In the genomic region with DNA sequence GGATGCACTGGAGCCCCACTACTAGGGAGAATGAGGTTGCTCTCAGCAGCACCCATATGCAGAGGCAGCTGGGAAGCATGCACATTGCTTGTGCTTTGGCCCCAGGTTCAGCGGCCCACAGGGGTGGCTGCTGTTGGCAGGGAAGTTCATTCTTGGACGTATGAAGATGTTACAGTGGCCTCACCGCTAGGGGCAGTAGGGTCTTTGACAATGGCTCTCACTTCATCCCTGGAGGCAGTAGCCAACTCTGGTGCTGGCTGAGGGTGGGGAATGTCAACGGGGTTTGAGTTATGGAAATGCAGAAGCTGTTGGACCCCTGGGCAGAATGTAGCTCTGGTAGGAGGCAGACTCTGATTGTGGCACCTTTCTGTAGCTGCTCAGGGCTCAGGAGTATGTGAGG, we compare ENCODE assay signal across 16 cellular contexts.
DNase-seq lines count a peak whose midpoint lies in the region; ATAC-seq, FAIRE-seq and TF ChIP-seq lines count a peak whose summit lies in the region.
"Had no signal": no experiment of that assay in that cellular context is flagged by ENCODE, and none has a peak within 500 bp of the region (broad histone marks: within the 10 kb centered on the region; RNA-seq: fewer than 3 reads in every experiment).

No MANE protein-coding gene starts in this region.

- H3K27me3 ChIP-seq in H9 (ENCODE audit: insufficient read depth, low read length) (no peaks in the 10 kb centered on the region), OCI-LY1 (ENCODE audit: insufficient read depth, low read length) (no peaks in the 10 kb centered on the region), H1 (replicated peaks in 1 of 4; ENCODE audit: control insufficient read depth in 3 of 4, extremely low read depth in 1 of 4, insufficient read depth in 3 of 4, low read length in 3 of 4) (no peaks in the 10 kb centered on the region), osteoblast (ENCODE audit: insufficient read depth, low read length) (no peaks in the 10 kb centered on the region)
- no peaks in the 10 kb centered on the region for H3K27me3 ChIP-seq in effector memory CD4-positive, alpha-beta T cell (replicated peaks; ENCODE audit: control insufficient read depth, insufficient read depth, low read length, poor library complexity, severe bottlenecking)
- H3K27me3 ChIP-seq: BE2C had no signal

- H2BK20ac ChIP-seq in H9 (ENCODE audit: low read depth, low read length, poor library complexity, severe bottlenecking) (no peak overlapping the region), H1 (ENCODE audit: low read length) (no peak overlapping the region)

- H3K18ac ChIP-seq in H9 (ENCODE audit: insufficient read length, low read depth, low read length) (no peak overlapping the region), H1 (ENCODE audit: extremely low read depth, low read length) (no peak overlapping the region)

- no peak overlapping the region for H4K5ac ChIP-seq in H9 (ENCODE audit: insufficient read length, low read depth, low read length)
- no peak overlapping the region for H4K5ac ChIP-seq in H1 (ENCODE audit: insufficient read length, low read depth, low read length)

- H2AFZ ChIP-seq in H9 (ENCODE audit: low read length) (no peak overlapping the region), OCI-LY1 (ENCODE audit: low read length) (no peak overlapping the region), H1 (ENCODE audit: low read length) (no peak overlapping the region), osteoblast (ENCODE audit: low read length) (no peak overlapping the region)

- H3K56ac ChIP-seq in H9 (ENCODE audit: insufficient read length, low read depth, low read length) (no peak overlapping the region), H1 (replicated peaks; ENCODE audit: insufficient read length, low read depth, low read length) (no peak overlapping the region)

- no peaks in the 10 kb centered on the region for H3K9me2 ChIP-seq in OCI-LY1 (ENCODE audit: low read depth, low read length)

- H3K27ac Mint-ChIP-seq in H9 = no peak overlapping the region
- H3K27ac Mint-ChIP-seq: CD4-positive, alpha-beta T cell had no signal

- H3K9me3 Mint-ChIP-seq in H9 = no peaks in the 10 kb centered on the region; a peak in 1 of 5 replicates

- H3K36me3 Mint-ChIP-seq in H9 (ENCODE audit: insufficient read depth in 1 of 3, low read depth in 3 of 3) = peaks cover 0 to 3% (median 0%) of the 10 kb centered on the region in 3 experiments; a peak in 2 of 7 replicates

- no peak overlapping the region for H3K4me3 Mint-ChIP-seq in H9
- H3K4me3 Mint-ChIP-seq: CD4-positive, alpha-beta T cell had no signal

- no peaks in the 10 kb centered on the region for H3K4me1 Mint-ChIP-seq in H9

- H2AK5ac ChIP-seq in H9 (ENCODE audit: insufficient read length, low read length) (no peak overlapping the region), H1 (ENCODE audit: low read depth, low read length) (no peak overlapping the region)

- H3K27ac ChIP-seq in H9 (ENCODE audit: insufficient read length, low read depth, low read length) = no peak overlapping the region
- H3K27ac ChIP-seq in OCI-LY1 (ENCODE audit: low read depth, low read length, poor library complexity, severe bottlenecking) = no peak overlapping the region
- no peak overlapping the region for H3K27ac ChIP-seq in H1 (ENCODE audit: low read depth, low read length)
- no peak overlapping the region for H3K27ac ChIP-seq in osteoblast (ENCODE audit: low read depth, low read length)
- no peak overlapping the region for H3K27ac ChIP-seq in effector memory CD4-positive, alpha-beta T cell (ENCODE audit: insufficient read depth, low read length, poor library complexity, severe bottlenecking)

- H3K9ac ChIP-seq in H9 (ENCODE audit: extremely low read depth, insufficient read length, low read length) (no peak overlapping the region), OCI-LY1 (ENCODE audit: low read length) (no peak overlapping the region), H1 (replicated peaks in 1 of 4; ENCODE audit: extremely low read depth in 1 of 4, low read depth in 3 of 4, low read length in 3 of 4) (no peak overlapping the region)

- no peaks in the 10 kb centered on the region for H3K79me1 ChIP-seq in H9 (ENCODE audit: insufficient read depth, low read depth, low read length, poor library complexity, severe bottlenecking)
- H3K79me1 ChIP-seq in H1 (ENCODE audit: low read depth, low read length) = no peaks in the 10 kb centered on the region

- DNase-seq in H9 = peak; percentile 58
- no peak for DNase-seq in H1 (ENCODE audit: low read depth in 1 of 2, low spot score in 2 of 2)
- peak; percentile 44 for DNase-seq in osteoblast (ENCODE audit: insufficient read length, low spot score, missing footprints)
- DNase-seq in effector memory CD4-positive, alpha-beta T cell = no peak
- DNase-seq in GM20000 (ENCODE audit: low spot score) = no peak
- no peak for DNase-seq in left cardiac atrium
- DNase-seq: BE2C; CD4-positive, alpha-beta T cell; GOT3; MV-4-11; NCI-H1417; NCI-H2029 treated with DMSO at 0.1 percent for 48 hours; NCI-H748 treated with DMSO at 0.1 percent for 48 hours had no signal

- CTCF ChIA-PET in H1 (lab: Charles Lee; ENCODE audit: partially characterized antibody) = interaction anchor here (0.8 to 2.7 kb wide), 11 partner anchors 9 to 241 kb away, joined by 3 to 10 read pairs (median 3); no protein-coding TSS in a partner anchor

- no peak for TF ChIP-seq POLR2A in H1 (IDR thresholded peaks at IDR 0.05; ENCODE audit: control extremely low read depth in 1 of 2, low read depth in 2 of 2, low read length in 2 of 2)

- H2BK5ac ChIP-seq in H9 (ENCODE audit: insufficient read length, low read length) = no peak overlapping the region
- H2BK5ac ChIP-seq in H1 (ENCODE audit: low read depth, low read length) = no peak overlapping the region

- no peaks in the 10 kb centered on the region for H3F3A ChIP-seq in OCI-LY1 (ENCODE audit: insufficient read depth, low read length)

- no peak overlapping the region for H3K14ac ChIP-seq in H9 (ENCODE audit: insufficient read depth, low read length)
- H3K14ac ChIP-seq in H1 (ENCODE audit: insufficient read length) = no peak overlapping the region

- H4K8ac ChIP-seq in H9 (replicated peaks; ENCODE audit: insufficient read length, low read depth, low read length) = no peak overlapping the region
- no peak overlapping the region for H4K8ac ChIP-seq in H1 (ENCODE audit: extremely low read depth, insufficient read depth, low read length)

- no peaks in the 10 kb centered on the region for H4K20me1 ChIP-seq in H9 (ENCODE audit: control insufficient read depth, insufficient read depth, insufficient read length)
- no peaks in the 10 kb centered on the region for H4K20me1 ChIP-seq in OCI-LY1 (ENCODE audit: insufficient read depth, low read length)
- H4K20me1 ChIP-seq in H1 (replicated peaks in 1 of 2; ENCODE audit: control insufficient read depth in 1 of 2, insufficient read depth in 2 of 2, low read length in 2 of 2) = no peaks in the 10 kb centered on the region
- no peaks in the 10 kb centered on the region for H4K20me1 ChIP-seq in osteoblast (ENCODE audit: insufficient read depth, low read length)

- no peak overlapping the region for H3K4me3 ChIP-seq in OCI-LY1 (ENCODE audit: low read depth, low read length, poor library complexity, severe bottlenecking)
- H3K4me3 ChIP-seq in H1 (ENCODE audit: extremely low read depth in 1 of 4, insufficient read depth in 2 of 4, low read depth in 3 of 4, low read length in 4 of 4) = no peak overlapping the region
- H3K4me3 ChIP-seq in osteoblast (ENCODE audit: insufficient read depth, low read length) = no peak overlapping the region
- no peak overlapping the region for H3K4me3 ChIP-seq in effector memory CD4-positive, alpha-beta T cell (ENCODE audit: insufficient read depth, low read depth, low read length, poor library complexity, severe bottlenecking)

- H2BK120ac ChIP-seq in H9 (ENCODE audit: low read depth, low read length, poor library complexity, severe bottlenecking) (no peak overlapping the region), H1 (replicated peaks; ENCODE audit: low read depth, low read length) (no peak overlapping the region)

- H4K91ac ChIP-seq in H9 (ENCODE audit: insufficient read length, low read depth, low read length) (no peak overlapping the region), H1 (replicated peaks; ENCODE audit: insufficient read length, low read length) (no peak overlapping the region)

- no peaks in the 10 kb centered on the region for H3K79me2 ChIP-seq in H9 (ENCODE audit: insufficient read depth, low read length)
- H3K79me2 ChIP-seq in OCI-LY1 (ENCODE audit: insufficient read depth, low read length) = no peaks in the 10 kb centered on the region
- no peaks in the 10 kb centered on the region for H3K79me2 ChIP-seq in H1 (ENCODE audit: control insufficient read depth in 1 of 2, insufficient read depth in 2 of 2, low read length in 2 of 2)
- H3K79me2 ChIP-seq in osteoblast (ENCODE audit: insufficient read depth, low read length) = no peaks in the 10 kb centered on the region

- TF ChIP-seq EP300 in H1 (IDR thresholded peaks at IDR 0.05; ENCODE audit: borderline replicate concordance in 1 of 2, low read depth in 2 of 2, low read length in 2 of 2) = no peak

- peak; percentile 36 to 51 for TF ChIP-seq RAD21 in H1 (IDR thresholded peaks at IDR 0.05 in 1 of 2, conservative IDR thresholded peaks at IDR 0.05 in 1 of 2; ENCODE audit: low read depth in 2 of 2, low read length in 2 of 2)

- no peaks in the 10 kb centered on the region for H3K36me3 ChIP-seq in OCI-LY1 (ENCODE audit: insufficient read depth, low read length)
- H3K36me3 ChIP-seq in H1 (ENCODE audit: control insufficient read depth in 2 of 4, insufficient read depth in 4 of 4, low read length in 3 of 4) = no peaks in the 10 kb centered on the region
- H3K36me3 ChIP-seq in osteoblast (ENCODE audit: insufficient read depth, low read length) = no peaks in the 10 kb centered on the region
- no peaks in the 10 kb centered on the region for H3K36me3 ChIP-seq in effector memory CD4-positive, alpha-beta T cell (ENCODE audit: control insufficient read depth, insufficient read depth, low read length)
- H3K36me3 ChIP-seq: BE2C had no signal

- no peak for ATAC-seq in HG03460 (IDR thresholded peaks at IDR 0.05; ENCODE audit: unreplicated experiment)
- ATAC-seq in left cardiac atrium = no peak
- ATAC-seq: Panc1 had no signal

- H3K4me2 ChIP-seq in H9 (ENCODE audit: insufficient read depth, insufficient read length, low read length) (no peak overlapping the region), OCI-LY1 (ENCODE audit: low read length) (no peak overlapping the region), H1 (ENCODE audit: insufficient read depth in 1 of 2, low read depth in 2 of 2, low read length in 2 of 2) (no peak overlapping the region), osteoblast (ENCODE audit: insufficient read depth, low read length) (no peak overlapping the region)

- no peaks in the 10 kb centered on the region for H3K4me1 ChIP-seq in H9 (ENCODE audit: insufficient read depth, low read length)
- H3K4me1 ChIP-seq in OCI-LY1 (ENCODE audit: insufficient read depth, low read length, severe bottlenecking) = no peaks in the 10 kb centered on the region
- H3K4me1 ChIP-seq in H1 (replicated peaks in 1 of 4; ENCODE audit: control insufficient read depth in 3 of 4, insufficient read depth in 4 of 4, low read length in 3 of 4) = no peaks in the 10 kb centered on the region
- no peaks in the 10 kb centered on the region for H3K4me1 ChIP-seq in osteoblast (ENCODE audit: insufficient read depth, low read length)
- no peaks in the 10 kb centered on the region for H3K4me1 ChIP-seq in effector memory CD4-positive, alpha-beta T cell (ENCODE audit: control insufficient read depth, insufficient read depth, low read length, poor library complexity, severe bottlenecking)
- H3K4me1 ChIP-seq: BE2C had no signal

- H2BK12ac ChIP-seq in H9 (ENCODE audit: insufficient read length, low read depth, low read length) = no peak overlapping the region
- no peak overlapping the region for H2BK12ac ChIP-seq in H1 (ENCODE audit: low read depth, low read length)

- no peak overlapping the region for H3T11ph ChIP-seq in H9 (ENCODE audit: low read length)

- H3K23me2 ChIP-seq in H9 (ENCODE audit: insufficient read length, low read depth, low read length, poor library complexity, severe bottlenecking) = no peaks in the 10 kb centered on the region
- H3K23me2 ChIP-seq in H1 (ENCODE audit: low read depth, low read length) = no peaks in the 10 kb centered on the region

- FAIRE-seq in H1 (lab: Jason Lieb, UNC) = no peak

- TF ChIP-seq CTCF in H9 (conservative IDR thresholded peaks at IDR 0.05) = peak; percentile 57
- peak; percentile 23; the same call in 1 of the 2 replicates for TF ChIP-seq CTCF in OCI-LY1 (IDR thresholded peaks at IDR 0.05; ENCODE audit: low read length)
- TF ChIP-seq CTCF in H1 (IDR thresholded peaks at IDR 0.05; ENCODE audit: control extremely low read depth in 1 of 3, insufficient read depth in 1 of 3, low read depth in 1 of 3, low read length in 3 of 3) = peak; percentile 24 to 50 (median 43); a peak in 3 of 4 replicates
- TF ChIP-seq CTCF in osteoblast (IDR thresholded peaks at IDR 0.05; ENCODE audit: extremely low read depth, low read depth, low read length) = no peak
- no peak for TF ChIP-seq CTCF in GM20000 (IDR thresholded peaks at IDR 0.05; ENCODE audit: extremely low read depth, missing control alignments)

- POLR2A ChIA-PET in H1 (lab: Charles Lee; ENCODE audit: partially characterized antibody) = interaction anchor here (1.0 kb wide), 1 partner anchor 39 kb away, joined by 3 read pairs; no protein-coding TSS in a partner anchor

- no peaks in the 10 kb centered on the region for H3K9me3 ChIP-seq in H9 (ENCODE audit: control insufficient read depth, low read depth, low read length)
- H3K9me3 ChIP-seq in OCI-LY1 (ENCODE audit: low read length) = no peaks in the 10 kb centered on the region
- H3K9me3 ChIP-seq in H1 (ENCODE audit: insufficient read depth in 2 of 2, low read depth in 1 of 2, low read length in 1 of 2) = no peaks in the 10 kb centered on the region
- no peaks in the 10 kb centered on the region for H3K9me3 ChIP-seq in osteoblast (ENCODE audit: low read depth, low read length)
- no peaks in the 10 kb centered on the region for H3K9me3 ChIP-seq in effector memory CD4-positive, alpha-beta T cell (ENCODE audit: control insufficient read depth, low read length)
- H3K9me3 ChIP-seq: BE2C had no signal

- H2BK15ac ChIP-seq in H9 (ENCODE audit: low read depth, low read length) = no peak overlapping the region
- H2BK15ac ChIP-seq in H1 (ENCODE audit: low read length) = no peak overlapping the region

- intact Hi-C loops in left cardiac atrium (cut with DNase I) = no loop called here

- H3K23ac ChIP-seq in H9 (ENCODE audit: insufficient read length, low read depth, low read length) = no peak overlapping the region
- H3K23ac ChIP-seq in H1 (ENCODE audit: insufficient read length) = no peak overlapping the region

- no peak overlapping the region for H3K4ac ChIP-seq in H9 (ENCODE audit: low read depth, low read length)
- H3K4ac ChIP-seq in H1 (replicated peaks; ENCODE audit: insufficient read length, low read depth, low read length) = no peak overlapping the region

- no CpG with 5 or more reads among the region's 4 CpGs for WGBS in H9 (ENCODE audit: extremely low coverage, insufficient read length, low lambda C conversion rate)
- WGBS in H1 (ENCODE audit: extremely low coverage in 1 of 2, insufficient coverage in 1 of 2, insufficient read length in 1 of 2, insufficient replicate concordance in 2 of 2, low coverage in 1 of 2, low lambda C conversion rate in 2 of 2, missing lambda C conversion rate in 1 of 2), 2 experiments = 73% methylated on average over 4 of the region's 4 CpGs; no CpG with 5 or more reads in 1 of the 2 experiments

- H3K27me3 Mint-ChIP-seq in H9 (ENCODE audit: low read depth) = no peaks in the 10 kb centered on the region
- H3K27me3 Mint-ChIP-seq: CD4-positive, alpha-beta T cell had no signal

Comparison
In these comparisons a context has a peak if more than half of its experiments do, and no peak if none do; other contexts are left out.
1. DNase-seq: peak in H9 (single experiment) and osteoblast (single experiment); none in H1 (0 of 2), effector memory CD4-positive, alpha-beta T cell (0 of 3), GM20000 (single experiment) and left cardiac atrium (single experiment).
2. CTCF ChIP-seq: peak in H9 (single experiment), OCI-LY1 (single experiment) and H1 (3 of 3); none in osteoblast (single experiment) and GM20000 (single experiment).